ENCODE assay signal across 15 cellular contexts in the genomic region with DNA sequence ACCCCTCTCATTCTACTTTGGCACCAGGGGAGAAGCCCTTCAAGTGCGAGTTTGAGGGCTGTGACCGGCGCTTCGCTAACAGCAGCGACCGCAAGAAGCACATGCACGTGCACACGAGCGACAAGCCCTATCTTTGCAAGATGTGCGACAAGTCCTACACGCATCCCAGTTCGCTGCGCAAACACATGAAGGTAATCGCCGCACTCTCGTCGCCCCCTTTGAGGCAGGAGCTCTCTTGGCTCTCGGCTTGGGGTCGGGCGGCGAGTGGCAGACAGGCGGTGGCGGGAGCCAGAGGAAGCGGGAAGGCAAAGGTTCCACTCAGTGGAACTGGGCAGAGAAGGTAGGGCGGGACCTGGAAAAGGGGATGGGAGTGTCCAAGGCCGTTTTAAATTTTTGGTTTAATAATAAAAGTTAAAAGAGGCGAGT. TPM values are rescaled to one million over a fixed set of nuclear protein-coding genes. Genes with fewer than 3 reads are reported as not detected.
DNase-seq lines count a peak whose midpoint lies in the region; ATAC-seq and TF ChIP-seq lines count a peak whose summit lies in the region.
"Had no signal": no experiment of that assay in that cellular context is flagged by ENCODE, and none has a peak within 500 bp of the region (broad histone marks: within the 10 kb centered on the region; RNA-seq: fewer than 3 reads in every experiment).

No MANE protein-coding gene starts in this region.

- H3K27me3 Mint-ChIP-seq in endodermal cell (ENCODE audit: insufficient read depth) = peaks cover 98% of the 10 kb centered on the region

- H4K8ac ChIP-seq in neuronal stem cell (ENCODE audit: low read depth, low read length) = no peak overlapping the region

- H2AK5ac ChIP-seq in neuronal stem cell (ENCODE audit: low read depth, low read length) = peak overlapping the region; percentile 6

- H3K4me2 ChIP-seq in neuronal stem cell (ENCODE audit: insufficient read depth, low read length, poor library complexity, severe bottlenecking) = no peak overlapping the region

- TF ChIP-seq CTCF in endodermal cell (conservative IDR thresholded peaks at IDR 0.05) (no peak), foreskin keratinocyte (conservative IDR thresholded peaks at IDR 0.05) (no peak)

- no peaks in the 10 kb centered on the region for H3K36me3 ChIP-seq in endodermal cell (ENCODE audit: control insufficient read depth, insufficient read depth, low read length)
- H3K36me3 ChIP-seq in neuronal stem cell (replicated peaks in 1 of 2; ENCODE audit: control insufficient read depth in 2 of 2, insufficient read depth in 2 of 2, low read length in 2 of 2) = peaks cover 0 to 39% of the 10 kb centered on the region in 2 donors
- H3K36me3 ChIP-seq: thyroid gland had no signal

- peaks cover 100% of the 10 kb centered on the region for H3K27me3 ChIP-seq in endodermal cell (ENCODE audit: control insufficient read depth, insufficient read depth, low read length, poor library complexity, severe bottlenecking)
- H3K27me3 ChIP-seq in neuronal stem cell (ENCODE audit: control insufficient read depth in 3 of 3, insufficient read depth in 3 of 3, low read depth in 1 of 3, low read length in 3 of 3) = peaks cover 7 to 71% (median 21%) of the 10 kb centered on the region in 3 experiments
- H3K27me3 ChIP-seq in foreskin keratinocyte = peaks cover 99% of the 10 kb centered on the region

- peak overlapping the region; percentile 53 for H3K4me3 ChIP-seq in endodermal cell (ENCODE audit: low read length)
- H3K4me3 ChIP-seq in neuronal stem cell (ENCODE audit: low read length in 2 of 2) = no peak overlapping the region

- no peak overlapping the region for H2BK120ac ChIP-seq in neuronal stem cell (ENCODE audit: low read depth, low read length)

- H3K18ac ChIP-seq in neuronal stem cell (ENCODE audit: low read length) = peak overlapping the region; percentile 90

- no peaks in the 10 kb centered on the region for H3K9me3 ChIP-seq in endodermal cell (ENCODE audit: control insufficient read depth, low read length)
- peaks cover 0 to 13% of the 10 kb centered on the region in 2 donors for H3K9me3 ChIP-seq in neuronal stem cell (replicated peaks in 1 of 2; ENCODE audit: control insufficient read depth in 2 of 2, insufficient read depth in 1 of 2, low read depth in 1 of 2, low read length in 2 of 2)
- H3K9me3 ChIP-seq: thyroid gland had no signal

- H3K4me1 ChIP-seq in endodermal cell (ENCODE audit: control insufficient read depth, insufficient read depth, low read length) (no peaks in the 10 kb centered on the region), neuronal stem cell (ENCODE audit: control insufficient read depth in 2 of 2, insufficient read depth in 1 of 2, low read depth in 1 of 2, low read length in 2 of 2) (peaks cover 2 to 20% of the 10 kb centered on the region in 2 donors), foreskin keratinocyte (no peaks in the 10 kb centered on the region)

- H3K23ac ChIP-seq in neuronal stem cell (ENCODE audit: low read depth, low read length, poor library complexity) = no peak overlapping the region

- peaks cover 11% of the 10 kb centered on the region for H3K79me1 ChIP-seq in neuronal stem cell (ENCODE audit: low read depth, low read length)

- H3K14ac ChIP-seq in neuronal stem cell (ENCODE audit: low read length) = no peak overlapping the region

- peak overlapping the region; percentile 47 for H3K27ac ChIP-seq in endodermal cell (ENCODE audit: low read depth, low read length)
- no peak overlapping the region for H3K27ac ChIP-seq in neuronal stem cell (replicated peaks; ENCODE audit: low read length)
- no peak overlapping the region for H3K27ac ChIP-seq in foreskin keratinocyte
- H3K27ac ChIP-seq: thyroid gland had no signal

- H3K4me1 Mint-ChIP-seq in endodermal cell = peaks cover 31% of the 10 kb centered on the region

- no peak overlapping the region for H3K4ac ChIP-seq in neuronal stem cell (ENCODE audit: low read length)

- H2BK15ac ChIP-seq in neuronal stem cell (ENCODE audit: low read length) = no peak overlapping the region

- no peaks in the 10 kb centered on the region for H3K9me3 Mint-ChIP-seq in endodermal cell

- H4K91ac ChIP-seq in neuronal stem cell (ENCODE audit: low read depth, low read length, poor library complexity) = no peak overlapping the region

- no peak overlapping the region for H2AFZ ChIP-seq in neuronal stem cell (ENCODE audit: low read length)

- ATAC-seq in foreskin keratinocyte = no peak
- no peak for ATAC-seq in GM21619 (IDR thresholded peaks at IDR 0.05; ENCODE audit: unreplicated experiment)
- ATAC-seq: right cardiac atrium had no signal

- H3K9ac ChIP-seq in endodermal cell (ENCODE audit: extremely low read depth, low read length, poor library complexity, severe bottlenecking) (peak overlapping the region; percentile 20), neuronal stem cell (ENCODE audit: low read depth, low read length, poor library complexity) (no peak overlapping the region)

- DNase-seq in DMS53 treated with DMSO at 0.1 percent for 48 hours (lab: John Stamatoyannopoulos, UW; ENCODE audit: unreplicated experiment) = peak; percentile 12
- DNase-seq in LHCN-M2 (ENCODE audit: low read depth) = peak; percentile 50
- no peak for DNase-seq in endodermal cell
- peak; percentile 51 for DNase-seq in neuronal stem cell (ENCODE audit: low spot score)
- no peak for DNase-seq in foreskin keratinocyte
- DNase-seq in stimulated activated CD8-positive, alpha-beta memory T cell treated with anti-CD3 and anti-CD28 coated beads, Interleukin-4, amount 100 ng/mL, for 48 hours = no peak
- DNase-seq: activated CD4-positive, alpha-beta T cell treated with anti-CD3 and anti-CD28 coated beads, Interleukin-2, amount 50 U/mL, for 4 hours; hypothalamus; NCI-H1092; NCI-H446 treated with DMSO at 0.1 percent for 48 hours; right cardiac atrium; thyroid gland had no signal

- H3K27ac Mint-ChIP-seq in endodermal cell = no peak overlapping the region

- no peak overlapping the region for H2BK12ac ChIP-seq in neuronal stem cell (ENCODE audit: low read length)

- 1% methylated on average over 12 to 27 of the region's 27 CpGs for WGBS in endodermal cell (ENCODE audit: insufficient coverage in 1 of 2, insufficient read length in 1 of 2), 2 experiments
- no CpG with 5 or more reads among the region's 27 CpGs for WGBS in neuronal stem cell (ENCODE audit: extremely low coverage in 2 of 2, insufficient read length in 2 of 2, insufficient replicate concordance in 1 of 2), 2 donors

- H3K36me3 Mint-ChIP-seq in endodermal cell (ENCODE audit: low read depth) = no peaks in the 10 kb centered on the region

- no peak overlapping the region for H2BK5ac ChIP-seq in neuronal stem cell (ENCODE audit: low read length)

- H3K4me3 Mint-ChIP-seq in endodermal cell = peak overlapping the region; percentile 45

RNA-seq across cellular contexts. Expression of a gene that starts 3.3 kb away (rescaled TPM):
- total RNA-seq in LHCN-M2 (2014; rRNA removed) (19.9 and 29.3 TPM in 2 replicates), endodermal cell (not detected), foreskin keratinocyte (not detected in 2 replicates)
- polyA plus RNA-seq in LHCN-M2 (2012) = 16.0 TPM
- polyA plus RNA-seq in endodermal cell (2013, experiment 1 of 2) = 178 TPM
- 163 TPM for polyA plus RNA-seq in endodermal cell (2013, experiment 2 of 2)
- polyA plus RNA-seq in neuronal stem cell (2013, experiment 1 of 2) = 24.9 TPM
- 27.0 TPM for polyA plus RNA-seq in neuronal stem cell (2013, experiment 2 of 2)
- polyA plus RNA-seq in foreskin keratinocyte = not detected in 2 replicates
- total RNA-seq: HT-29, thyroid gland had no signal
- polyA plus RNA-seq: right cardiac atrium had no signal

RNA-seq across cellular contexts. Expression of a gene that starts 6.2 kb away (rescaled TPM):
- total RNA-seq in LHCN-M2 (2014; rRNA removed) (1.1 and 3.4 TPM in 2 replicates), endodermal cell (not detected), foreskin keratinocyte (not detected in 2 replicates)
- polyA plus RNA-seq in LHCN-M2 (2012) = 2.7 TPM
- polyA plus RNA-seq in endodermal cell (2013, experiment 1 of 2) = 25.3 TPM
- 26.4 TPM for polyA plus RNA-seq in endodermal cell (2013, experiment 2 of 2)
- polyA plus RNA-seq in neuronal stem cell (2013, experiment 1 of 2) = 0.67 TPM
- 0.78 TPM for polyA plus RNA-seq in neuronal stem cell (2013, experiment 2 of 2)
- polyA plus RNA-seq in foreskin keratinocyte = not detected in 2 replicates
- total RNA-seq: HT-29, right cardiac atrium, thyroid gland had no signal
- polyA plus RNA-seq: adipose tissue, right cardiac atrium had no signal

Comparison
In these comparisons a context has a peak if more than half of its experiments do, and no peak if none do; other contexts are left out.
1. DNase-seq: peak in DMS53 treated with DMSO at 0.1 percent for 48 hours (single experiment), LHCN-M2 (single experiment) and neuronal stem cell (single experiment); none in endodermal cell (single experiment), foreskin keratinocyte (0 of 2) and stimulated activated CD8-positive, alpha-beta memory T cell treated with anti-CD3 and anti-CD28 coated beads, Interleukin-4, amount 100 ng/mL, for 48 hours (single experiment).
2. RNA of a gene that starts 3.3 kb away (total RNA-seq): 19.9 to 29.3 TPM in LHCN-M2; not detected in endodermal cell and not detected in foreskin keratinocyte; every median in the first group is over 10 times any median in the second.